2 cellular contexts compared by ENCODE assay signal in genomic region chr12:112794721-112795486, GRCh38.
TF ChIP-seq lines count a peak whose summit lies in the region.

No MANE protein-coding gene starts in this region.

TF ChIP-seq in SK-N-SH treated with all-trans-retinoic acid at 6 μM for 48 hours, 23 proteins besides CTCF, POLR2A, EP300 and RAD21 (continued from another document):
- TF ChIP-seq PATZ1 (CRISPR knock-in tag; IDR thresholded peaks at IDR 0.05; ENCODE audit: borderline replicate concordance) = no peak
- no peak for TF ChIP-seq GLIS3 (CRISPR knock-in tag; IDR thresholded peaks at IDR 0.05)
- no peak for TF ChIP-seq ZNF8 (CRISPR knock-in tag; IDR thresholded peaks at IDR 0.05)
- TF ChIP-seq SNAI2 (CRISPR knock-in tag; IDR thresholded peaks at IDR 0.05) = no peak
- no peak for TF ChIP-seq BACH2 (CRISPR knock-in tag; IDR thresholded peaks at IDR 0.05; ENCODE audit: borderline replicate concordance)
- TF ChIP-seq CREB5 (CRISPR knock-in tag; IDR thresholded peaks at IDR 0.05; ENCODE audit: low read depth) = no peak
- no peak for TF ChIP-seq ZFP3 (CRISPR knock-in tag; IDR thresholded peaks at IDR 0.05)
- TF ChIP-seq ZNF70 (CRISPR knock-in tag; IDR thresholded peaks at IDR 0.05) = no peak
- TF ChIP-seq ZNF565 (CRISPR knock-in tag; conservative IDR thresholded peaks at IDR 0.05; ENCODE audit: low read depth) = no peak
- TF ChIP-seq OSR1 (CRISPR knock-in tag; IDR thresholded peaks at IDR 0.05) = no peak
- TF ChIP-seq POU6F1 (CRISPR knock-in tag; IDR thresholded peaks at IDR 0.05; ENCODE audit: borderline replicate concordance, low read depth) = no peak

TF ChIP-seq in neural cell, 6 proteins besides CTCF, POLR2A, EP300 and RAD21 (continued from another document):
- TF ChIP-seq TAF1 (IDR thresholded peaks at IDR 0.05; ENCODE audit: low read depth) = no peak
- no peak for TF ChIP-seq SMC3 (conservative IDR thresholded peaks at IDR 0.05; ENCODE audit: poor library complexity)
- TF ChIP-seq EZH2 (IDR thresholded peaks at IDR 0.05; ENCODE audit: borderline replicate concordance, insufficient read depth, low read length, poor library complexity, severe bottlenecking) = no peak
TF ChIP-seq in neural cell: peak in this region for 0.
